In genomic region chr6:30411515-30412207, GRCh38 we compare ENCODE assay signal across 9 cellular contexts.
DNase-seq lines count a peak whose midpoint lies in the region; ATAC-seq and TF ChIP-seq lines count a peak whose summit lies in the region.
"Had no signal": no experiment of that assay in that cellular context is flagged by ENCODE, and none has a peak within 500 bp of the region (broad histone marks: within the 10 kb centered on the region; RNA-seq: fewer than 3 reads in every experiment).

No MANE protein-coding gene starts in this region.

- no peaks in the 10 kb centered on the region for H3K4me1 ChIP-seq in lung (ENCODE audit: control insufficient read depth in 2 of 2, insufficient read depth in 2 of 2, low read length in 2 of 2)

- DNase-seq in GM06990 (ENCODE audit: extremely low read depth, insufficient read length) (peak; percentile 14), NCI-H2029 (lab: John Stamatoyannopoulos, UW) (peak; percentile 42), activated B cell treated with CpG ODN at 0.5 μM for 24 hours (peak; percentile 35), cardiac fibroblast (ENCODE audit: low read depth in 2 of 2) (peak; percentile 54 to 58), lung (ENCODE audit: low spot score) (peak; percentile 51)
- peak; percentile 28 to 32 for DNase-seq in stimulated activated CD8-positive, alpha-beta memory T cell treated with anti-CD3 and anti-CD28 coated beads, Interleukin-15, amount 100 ng/mL, for 48 hours (ENCODE audit: low read depth in 2 of 2)

- peaks cover 1% of the 10 kb centered on the region; the same call in 1 of the 2 replicates for H3K27me3 ChIP-seq in GM06990 (replicated peaks; ENCODE audit: control insufficient read depth, insufficient read depth, low read length)
- H3K27me3 ChIP-seq in lung (ENCODE audit: control insufficient read depth, insufficient read depth): no peaks in the 10 kb centered on the region

- POLR2A ChIA-PET in activated B cell treated with CpG ODN at 0.5 μM for 24 hours (lab: Charles Lee): no interaction called here

- H3K27me3 Mint-ChIP-seq in activated B cell treated with CpG ODN at 0.5 μM for 24 hours: peaks cover 45% of the 10 kb centered on the region

- H3K9me3 Mint-ChIP-seq in activated B cell treated with CpG ODN at 0.5 μM for 24 hours: peaks cover 9% of the 10 kb centered on the region

- ATAC-seq in activated B cell treated with CpG ODN at 0.5 μM for 24 hours (ENCODE audit: low read depth) (peak; percentile 62), lung (ENCODE audit: insufficient read depth, low FRiP score) (no peak), HG03095 (IDR thresholded peaks at IDR 0.05; ENCODE audit: unreplicated experiment) (no peak), GM21381 (IDR thresholded peaks at IDR 0.05; ENCODE audit: unreplicated experiment) (no peak)

- CTCF ChIA-PET in activated B cell treated with CpG ODN at 0.5 μM for 24 hours (lab: Charles Lee): interaction anchor here (1.2 to 1.4 kb wide), 3 partner anchors 9 to 52 kb away, joined by 3 to 4 read pairs (median 3); no protein-coding TSS in a partner anchor

- H3K36me3 ChIP-seq in GM06990 (ENCODE audit: control insufficient read depth, insufficient read depth, low read length) (no peaks in the 10 kb centered on the region), lung (ENCODE audit: control insufficient read depth in 2 of 2, insufficient read depth in 2 of 2, low read length in 2 of 2) (no peaks in the 10 kb centered on the region)

- no peak overlapping the region for H3K27ac Mint-ChIP-seq in activated B cell treated with CpG ODN at 0.5 μM for 24 hours

- H3K4me3 ChIP-seq in GM06990 (replicated peaks; ENCODE audit: low read depth, low read length): no peak overlapping the region
- H3K4me3 ChIP-seq in cardiac fibroblast (replicated peaks in 1 of 2; ENCODE audit: low read depth in 2 of 2, low read length in 2 of 2): no peak overlapping the region
- no peak overlapping the region for H3K4me3 ChIP-seq in lung

- 31 to 34% methylated on average over 17 of the region's 17 CpGs for WGBS in lung, 2 donors

- H3K9me3 ChIP-seq in lung (ENCODE audit: control insufficient read depth in 2 of 2, insufficient read depth in 1 of 2, low read length in 1 of 2): peaks cover 0 to 4% of the 10 kb centered on the region in 2 donors

- no peaks in the 10 kb centered on the region for H3K36me3 Mint-ChIP-seq in activated B cell treated with CpG ODN at 0.5 μM for 24 hours (ENCODE audit: low read depth)

- no peak overlapping the region for H3K27ac ChIP-seq in lung (ENCODE audit: low read depth in 1 of 2, low read length in 1 of 2)
- H3K27ac ChIP-seq: epithelial cell of prostate had no signal

- peaks cover 6% of the 10 kb centered on the region for H3K4me1 Mint-ChIP-seq in activated B cell treated with CpG ODN at 0.5 μM for 24 hours

- no peak overlapping the region for H3K4me3 Mint-ChIP-seq in activated B cell treated with CpG ODN at 0.5 μM for 24 hours

- TF ChIP-seq CTCF in GM06990 (IDR thresholded peaks at IDR 0.05; ENCODE audit: insufficient read depth, low read length, poor library complexity, severe bottlenecking) (peak; percentile 84), activated B cell treated with CpG ODN at 0.5 μM for 24 hours (IDR thresholded peaks at IDR 0.05) (no peak), cardiac fibroblast (IDR thresholded peaks at IDR 0.05; ENCODE audit: low read depth, low read length) (peak; percentile 89), lung (IDR thresholded peaks at IDR 0.05; ENCODE audit: control extremely low read depth, extremely low read depth) (peak; percentile 40)

- intact Hi-C loops in activated B cell treated with CpG ODN at 0.5 μM for 24 hours (cut with micrococcal nuclease): loop anchor here (5.0 kb wide), 1 partner anchor 41 kb away; no protein-coding TSS in a partner anchor
